Comparison of ENCODE assay signal across 8 cellular contexts in the genomic region with DNA sequence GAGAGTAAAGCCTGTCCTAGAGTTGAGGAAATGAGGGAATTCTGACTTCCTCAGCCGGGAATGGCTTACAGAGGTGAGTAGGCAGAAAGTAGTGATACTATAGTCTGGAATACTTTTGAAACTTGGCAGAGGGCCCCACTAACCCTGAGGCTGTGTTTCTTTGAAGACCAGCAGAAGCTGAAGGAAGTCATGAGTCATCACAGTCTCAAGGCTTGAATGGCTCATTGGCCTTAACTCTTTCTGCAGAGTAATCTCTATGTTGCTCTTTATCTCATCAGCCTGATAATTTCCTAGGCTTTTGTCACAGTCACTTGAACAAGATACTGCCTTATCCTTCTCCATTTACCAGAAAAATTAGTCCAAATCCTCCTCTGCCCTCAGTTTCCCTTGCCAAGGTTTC.
A peak's percentile ranks its signal among the peaks of the same experiment; 100 is the strongest.
DNase-seq lines count a peak whose midpoint lies in the region; ATAC-seq and TF ChIP-seq lines count a peak whose summit lies in the region.

No MANE protein-coding gene starts in this region.

- H2AK9ac ChIP-seq in IMR-90 (replicated peaks; ENCODE audit: low read depth, low read length, poor library complexity): no peak overlapping the region

- intact Hi-C loops in Calu3 (cut with micrococcal nuclease; ENCODE audit: unreplicated experiment): loop anchor here (5.0 kb wide), 1 partner anchor 316 kb away; no protein-coding TSS in a partner anchor
- intact Hi-C loops in IMR-90 (cut with micrococcal nuclease): no loop called here

- H3K79me2 ChIP-seq in osteoblast (ENCODE audit: insufficient read depth, low read length): no peaks in the 10 kb centered on the region

- dilution Hi-C loops in IMR-90 (cut with HindIII; ENCODE audit: low sequenced_read_pairs, unreplicated experiment): no loop called here

- H3K9me3 Mint-ChIP-seq in Calu3 (ENCODE audit: low read depth, unreplicated experiment): no peaks in the 10 kb centered on the region

- no peak overlapping the region for H2BK5ac ChIP-seq in IMR-90 (ENCODE audit: low read depth, low read length, poor library complexity, severe bottlenecking)

- H3K9ac ChIP-seq in IMR-90 (ENCODE audit: low read depth, low read length): no peak overlapping the region

- peak; percentile 60 for DNase-seq in Calu3
- DNase-seq in IMR-90: peak; percentile 98
- peak; percentile 94 to 97 for DNase-seq in cardiac fibroblast (ENCODE audit: low read depth in 2 of 2)
- DNase-seq in osteoblast (ENCODE audit: insufficient read length, low spot score, missing footprints): peak; percentile 82
- no peak for DNase-seq in activated effector memory CD4-positive, alpha-beta T cell treated with anti-CD3 and anti-CD28 coated beads, Interleukin-2, amount 50 U/mL, for 16 hours
- no peak for DNase-seq in stimulated activated CD4-positive, alpha-beta T cell treated with anti-CD3 and anti-CD28 coated beads, Interleukin-4, amount 100 ng/mL, for 24 hours
- DNase-seq in Ammon's horn (ENCODE audit: low spot score): no peak

- H2AFZ ChIP-seq in IMR-90 (replicated peaks; ENCODE audit: low read length, poor library complexity): no peak overlapping the region
- no peak overlapping the region for H2AFZ ChIP-seq in osteoblast (ENCODE audit: low read length)

- no peak overlapping the region for H4K8ac ChIP-seq in IMR-90 (ENCODE audit: low read depth in 2 of 2, low read length in 2 of 2)

- no peak overlapping the region for H3K4me3 Mint-ChIP-seq in Calu3 (ENCODE audit: low read depth, unreplicated experiment)

- H3K4ac ChIP-seq in IMR-90 (ENCODE audit: low read depth, low read length): no peak overlapping the region

- H2AK5ac ChIP-seq in IMR-90 (ENCODE audit: low read depth, low read length): no peak overlapping the region

- H4K5ac ChIP-seq in IMR-90 (ENCODE audit: low read depth, low read length): no peak overlapping the region

- H3K27ac ChIP-seq in IMR-90 (ENCODE audit: insufficient read depth, low read length) (no peak overlapping the region), osteoblast (ENCODE audit: low read depth, low read length) (peak overlapping the region; percentile 12)

- no peaks in the 10 kb centered on the region for H3K9me1 ChIP-seq in IMR-90 (ENCODE audit: insufficient read depth, low read length)

- H3K9me3 ChIP-seq in IMR-90 (ENCODE audit: control insufficient read depth, insufficient read depth, low read length) (no peaks in the 10 kb centered on the region), osteoblast (ENCODE audit: low read depth, low read length) (no peaks in the 10 kb centered on the region)

- no peak overlapping the region for H4K91ac ChIP-seq in IMR-90 (ENCODE audit: insufficient read depth, low read depth, low read length)

- H3K27ac Mint-ChIP-seq in Calu3 (ENCODE audit: unreplicated experiment): peak overlapping the region; percentile 75

- BruUV-seq in Calu3 (replicated peaks; lab: Mats Ljungman, UMichigan) (no TSS peak), IMR-90 (replicated peaks; lab: Mats Ljungman, UMichigan) (no TSS peak)

- TF ChIP-seq CTCF in Calu3 (IDR thresholded peaks at IDR 0.05; ENCODE audit: unreplicated experiment) (no peak), IMR-90 (conservative IDR thresholded peaks at IDR 0.05; ENCODE audit: low read depth, low read length) (no peak), cardiac fibroblast (IDR thresholded peaks at IDR 0.05; ENCODE audit: low read depth, low read length) (no peak), osteoblast (IDR thresholded peaks at IDR 0.05; ENCODE audit: extremely low read depth, low read depth, low read length) (no peak)

- no peak overlapping the region for H2BK15ac ChIP-seq in IMR-90 (ENCODE audit: low read depth, low read length)

- H3K14ac ChIP-seq in IMR-90 (replicated peaks; ENCODE audit: low read depth, low read length): no peak overlapping the region

- no peak overlapping the region for H3K56ac ChIP-seq in IMR-90 (ENCODE audit: extremely low read depth, insufficient read depth, low read length)

- H3K4me1 ChIP-seq in IMR-90 (ENCODE audit: control insufficient read depth, insufficient read depth, low read length): no peaks in the 10 kb centered on the region; the same call in 1 of the 2 replicates
- peaks cover 3% of the 10 kb centered on the region for H3K4me1 ChIP-seq in osteoblast (ENCODE audit: insufficient read depth, low read length)

- CTCF ChIA-PET in Calu3 (lab: Charles Lee) (interaction anchor here (0.6 to 1.0 kb wide), 2 partner anchors 9 to 1142 kb away, joined by 3 read pairs; no protein-coding TSS in a partner anchor), IMR-90 (lab: Yijun Ruan, JAX) (interaction anchor here (0.5 to 0.8 kb wide), 2 partner anchors 19 to 1155 kb away, joined by 3 to 4 read pairs; no protein-coding TSS in a partner anchor)

- WGBS in IMR-90 (ENCODE audit: extremely low coverage in 2 of 2, insufficient read length in 1 of 2), 2 experiments: no CpG with 5 or more reads among the region's 1 CpG

- no peak overlapping the region for H3K23ac ChIP-seq in IMR-90 (ENCODE audit: low read depth, low read length)

- no peak overlapping the region for H3K4me3 ChIP-seq in IMR-90 (ENCODE audit: insufficient read depth, low read depth, low read length)
- H3K4me3 ChIP-seq in cardiac fibroblast (replicated peaks in 1 of 2; ENCODE audit: low read depth in 2 of 2, low read length in 2 of 2): no peak overlapping the region
- no peak overlapping the region for H3K4me3 ChIP-seq in osteoblast (ENCODE audit: insufficient read depth, low read length)

- POLR2A ChIA-PET in IMR-90 (lab: Charles Lee; ENCODE audit: unreplicated experiment): interaction anchor here (0.6 kb wide), 1 partner anchor 178 kb away, joined by 3 read pairs; no protein-coding TSS in a partner anchor

- H3K18ac ChIP-seq in IMR-90 (ENCODE audit: low read depth, low read length): no peak overlapping the region

- peak; percentile 69 for ATAC-seq in GM21737 (IDR thresholded peaks at IDR 0.05; ENCODE audit: unreplicated experiment)
- peak; percentile 97 for ATAC-seq in IMR-90 (ENCODE audit: low read depth)

- no peaks in the 10 kb centered on the region for H3K27me3 ChIP-seq in IMR-90 (ENCODE audit: control insufficient read depth, insufficient read depth, low read length)
- H3K27me3 ChIP-seq in osteoblast (ENCODE audit: insufficient read depth, low read length): no peaks in the 10 kb centered on the region

- H3K36me3 ChIP-seq in IMR-90 (ENCODE audit: control insufficient read depth, insufficient read depth, low read length) (no peaks in the 10 kb centered on the region), osteoblast (ENCODE audit: insufficient read depth, low read length) (no peaks in the 10 kb centered on the region)

- no peak overlapping the region for H3K4me2 ChIP-seq in IMR-90 (ENCODE audit: low read depth, low read length)
- H3K4me2 ChIP-seq in osteoblast (ENCODE audit: insufficient read depth, low read length): no peak overlapping the region

- H3K79me1 ChIP-seq in IMR-90 (ENCODE audit: low read depth in 1 of 2, low read length in 2 of 2): no peaks in the 10 kb centered on the region

- TF ChIP-seq RAD21 in IMR-90 (IDR thresholded peaks at IDR 0.05; ENCODE audit: low read length): peak; percentile 13; the same call in 1 of the 2 replicates

- H3K36me3 Mint-ChIP-seq in Calu3 (ENCODE audit: insufficient read depth, unreplicated experiment): no peaks in the 10 kb centered on the region

- H2BK120ac ChIP-seq in IMR-90 (ENCODE audit: low read depth, low read length): no peak overlapping the region

- peaks cover 19% of the 10 kb centered on the region for H3K4me1 Mint-ChIP-seq in Calu3 (ENCODE audit: low read depth, unreplicated experiment)

- H2BK20ac ChIP-seq in IMR-90 (ENCODE audit: low read depth, low read length): no peak overlapping the region

- no peaks in the 10 kb centered on the region for H3K27me3 Mint-ChIP-seq in Calu3 (ENCODE audit: unreplicated experiment)

- no peak for TF ChIP-seq POLR2A in IMR-90 (IDR thresholded peaks at IDR 0.05; ENCODE audit: low read depth, low read length)

- H4K20me1 ChIP-seq in IMR-90 (ENCODE audit: insufficient read depth, low read length) (no peaks in the 10 kb centered on the region), osteoblast (ENCODE audit: insufficient read depth, low read length) (no peaks in the 10 kb centered on the region)

- in situ Hi-C loops in IMR-90 (cut with MboI; ENCODE audit: low sequenced_read_pairs): no loop called here

TF ChIP-seq in IMR-90, 13 proteins besides CTCF, POLR2A, EP300 and RAD21:
- TF ChIP-seq, protein P1, sequence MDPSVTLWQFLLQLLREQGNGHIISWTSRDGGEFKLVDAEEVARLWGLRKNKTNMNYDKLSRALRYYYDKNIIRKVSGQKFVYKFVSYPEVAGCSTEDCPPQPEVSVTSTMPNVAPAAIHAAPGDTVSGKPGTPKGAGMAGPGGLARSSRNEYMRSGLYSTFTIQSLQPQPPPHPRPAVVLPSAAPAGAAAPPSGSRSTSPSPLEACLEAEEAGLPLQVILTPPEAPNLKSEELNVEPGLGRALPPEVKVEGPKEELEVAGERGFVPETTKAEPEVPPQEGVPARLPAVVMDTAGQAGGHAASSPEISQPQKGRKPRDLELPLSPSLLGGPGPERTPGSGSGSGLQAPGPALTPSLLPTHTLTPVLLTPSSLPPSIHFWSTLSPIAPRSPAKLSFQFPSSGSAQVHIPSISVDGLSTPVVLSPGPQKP (IDR thresholded peaks at IDR 0.05; ENCODE audit: borderline replicate concordance, low read depth, low read length): no peak
- TF ChIP-seq CHD1 (IDR thresholded peaks at IDR 0.05; ENCODE audit: low read depth, low read length) (no peak), MAFK (IDR thresholded peaks at IDR 0.05; ENCODE audit: low read depth, low read length) (peak; percentile 60), RFX5 (IDR thresholded peaks at IDR 0.05; ENCODE audit: low read depth, low read length) (no peak), NFE2L2 (IDR thresholded peaks at IDR 0.05; ENCODE audit: low read depth, low read length) (peak; percentile 64), CEBPB (IDR thresholded peaks at IDR 0.05; ENCODE audit: low read depth, low read length) (peak; percentile 31; the same call in 1 of the 2 replicates), SMC3 (IDR thresholded peaks at IDR 0.05; ENCODE audit: low read depth, low read length) (no peak), MAZ (IDR thresholded peaks at IDR 0.05; ENCODE audit: borderline replicate concordance, low read depth, low read length) (no peak), BHLHE40 (IDR thresholded peaks at IDR 0.05; ENCODE audit: low read depth, low read length) (peak; percentile 6; the same call in 1 of the 2 replicates), FOS (IDR thresholded peaks at IDR 0.05; ENCODE audit: low read depth, low read length) (peak; percentile 88), MXI1 (IDR thresholded peaks at IDR 0.05; ENCODE audit: borderline replicate concordance, low read depth, low read length) (no peak)

Comparison
In these comparisons a context has a peak if more than half of its experiments do, and no peak if none do; other contexts are left out.
1. DNase-seq: peak in Calu3 (single experiment), IMR-90 (single experiment), cardiac fibroblast (2 of 2) and osteoblast (single experiment); none in activated effector memory CD4-positive, alpha-beta T cell treated with anti-CD3 and anti-CD28 coated beads, Interleukin-2, amount 50 U/mL, for 16 hours (single experiment), stimulated activated CD4-positive, alpha-beta T cell treated with anti-CD3 and anti-CD28 coated beads, Interleukin-4, amount 100 ng/mL, for 24 hours (single experiment) and Ammon's horn (single experiment).